Comparison of ENCODE assay signal across 8 cellular contexts in the genomic region with DNA sequence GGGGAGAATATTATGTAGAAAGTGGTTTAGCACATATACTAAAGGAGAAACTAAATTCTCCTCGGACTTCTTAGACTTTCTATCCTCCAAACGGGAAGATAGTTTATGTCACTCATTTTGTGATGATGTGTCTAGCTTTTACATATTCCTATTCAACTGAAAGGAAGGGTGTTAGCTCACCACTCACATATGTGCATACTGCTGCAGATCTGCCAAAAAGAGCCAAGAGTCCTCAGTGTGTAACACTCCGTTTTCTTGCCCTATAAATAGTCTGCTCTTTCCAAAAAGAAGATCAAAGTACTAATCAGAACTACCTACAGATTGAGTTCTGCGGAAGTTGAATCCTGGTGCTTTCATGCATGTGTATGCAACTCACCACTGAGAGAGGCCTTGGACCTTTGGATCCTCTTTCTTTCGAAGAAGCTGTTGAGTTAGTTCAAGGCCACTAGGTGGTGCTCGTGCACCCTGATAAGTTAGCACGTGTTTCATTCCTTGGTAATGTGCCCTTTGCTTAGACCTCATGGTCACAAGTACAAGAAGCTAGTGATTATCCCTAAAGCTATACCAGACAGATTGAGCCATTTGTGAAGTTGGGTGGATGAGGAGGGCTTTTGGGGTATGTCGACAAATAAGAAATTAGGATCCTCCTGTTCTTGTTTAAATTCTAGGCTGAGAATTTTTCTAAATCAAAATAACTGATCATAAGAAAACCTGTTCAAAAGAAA.
DNase-seq lines count a peak whose midpoint lies in the region; ATAC-seq and FAIRE-seq lines count a peak whose summit lies in the region.

No MANE protein-coding gene starts in this region.

- peak; percentile 91 for ATAC-seq in GM21447 (IDR thresholded peaks at IDR 0.05; ENCODE audit: unreplicated experiment)

- peak; percentile 63 for FAIRE-seq in HTR-8/SVneo (lab: Jason Lieb, UNC)
- FAIRE-seq in endometrium (lab: Jason Lieb, UNC), result peak; percentile 70

- peak; percentile 98 for DNase-seq in DMS 273 (lab: John Stamatoyannopoulos, UW; ENCODE audit: unreplicated experiment)
- DNase-seq in HTR-8/SVneo (ENCODE audit: insufficient read length, low spot score), result peak; percentile 81
- DNase-seq in NOMO-1 treated with dmso at 0.1 percent for 144 hours (lab: John Stamatoyannopoulos, UW; ENCODE audit: unreplicated experiment), result peak; percentile 50
- DNase-seq in activated CD8-positive, alpha-beta memory T cell treated with anti-CD3 and anti-CD28 coated beads for 4 hours (ENCODE audit: low read depth in 2 of 2), result peak; percentile 57 to 68
- peak; percentile 89 for DNase-seq in midbrain (lab: John Stamatoyannopoulos, UW)
- peak; percentile 81 for DNase-seq in stimulated activated CD8-positive, alpha-beta memory T cell treated with anti-CD3 and anti-CD28 coated beads, Interleukin-4, amount 100 ng/mL, for 48 hours

Comparison
In these comparisons a context has a peak if more than half of its experiments do, and no peak if none do; other contexts are left out.
1. Peak in every context shown above with its lines: DNase-seq and ATAC-seq.